In genomic region chr12:100279159-100279558, GRCh38 we compare ENCODE assay signal across 26 cellular contexts. TPM values are rescaled to one million over a fixed set of nuclear protein-coding genes. Genes with fewer than 3 reads are reported as not detected.
"Had no signal": no experiment of that assay in that cellular context is flagged by ENCODE, and none has a peak within 500 bp of the region (broad histone marks: within the 10 kb centered on the region; RNA-seq: fewer than 3 reads in every experiment).

No MANE protein-coding gene starts in this region.

- H3K9me3 Mint-ChIP-seq: activated CD4-positive, alpha-beta T cell treated with anti-CD3 and anti-CD28 coated beads, Interleukin-2, amount 10 ng/mL, durations not matched to agents 7 days and 5 days; activated naive CD8-positive, alpha-beta T cell treated with anti-CD3 and anti-CD28 coated beads, Interleukin-2, amount 50 U/mL, for 24 hours; activated T-helper 1 cell treated with anti-CD3 and anti-CD28 coated beads, Interleukin-12 subunit alpha, Interleukin-12 subunit beta, Interleukin-2, Interleukin-4 antibody, amounts not matched to agents 30 ng/mL and 10 ng/mL and 1 ng/mL, durations not matched to agents 14 hours and 24 hours and 36 hours; effector memory CD8-positive, alpha-beta T cell; stimulated activated effector memory CD8-positive, alpha-beta T cell treated with anti-CD3 and anti-CD28 coated beads, Interleukin-12 subunit alpha, Interleukin-12 subunit beta, amount 100 ng/mL, for 72 hours; stimulated activated naive CD8-positive, alpha-beta T cell treated with anti-CD3 and anti-CD28 coated beads, Interleukin-15, amount 100 ng/mL, for 72 hours; T-helper 1 cell treated with Interleukin-12 subunit alpha and Interleukin-12 subunit beta and Interleukin-4 antibody, amounts not matched to agents 30 μg/mL and 1 μg/mL, for 36 hours had no signal

- H3K4me1 ChIP-seq: vagina had no signal

- ATAC-seq: activated CD4-positive, CD25-positive, alpha-beta regulatory T cell treated with anti-CD3 and anti-CD28 coated beads, Interleukin-2, amount 50 U/mL, for 24 hours; activated CD8-positive, alpha-beta T cell treated with anti-CD3 and anti-CD28 coated beads, Interleukin-2, amount 10 ng/mL, durations not matched to agents 7 days and 5 days; activated naive CD8-positive, alpha-beta T cell treated with anti-CD3 and anti-CD28 coated beads, Interleukin-2, amount 50 U/mL, for 24 hours; effector memory CD8-positive, alpha-beta T cell; gastroesophageal sphincter; heart left ventricle; stimulated activated effector memory CD8-positive, alpha-beta T cell treated with anti-CD3 and anti-CD28 coated beads, Interleukin-12 subunit alpha, Interleukin-12 subunit beta, amount 100 ng/mL, for 72 hours; stimulated activated naive CD8-positive, alpha-beta T cell treated with anti-CD3 and anti-CD28 coated beads, Interleukin-15, amount 100 ng/mL, for 72 hours had no signal

- H3K4me3 Mint-ChIP-seq: activated CD4-positive, alpha-beta T cell treated with anti-CD3 and anti-CD28 coated beads, Interleukin-2, amount 10 ng/mL, durations not matched to agents 7 days and 5 days; activated CD8-positive, alpha-beta T cell treated with anti-CD3 and anti-CD28 coated beads, Interleukin-2, amount 10 ng/mL, durations not matched to agents 7 days and 5 days; activated naive CD8-positive, alpha-beta T cell treated with anti-CD3 and anti-CD28 coated beads, Interleukin-2, amount 50 U/mL, for 24 hours; activated T-helper 1 cell treated with anti-CD3 and anti-CD28 coated beads, Interleukin-12 subunit alpha, Interleukin-12 subunit beta, Interleukin-2, Interleukin-4 antibody, amounts not matched to agents 30 ng/mL and 10 ng/mL and 1 ng/mL, durations not matched to agents 14 hours and 24 hours and 36 hours; effector memory CD8-positive, alpha-beta T cell; nephron progenitor cell; stimulated activated effector memory CD8-positive, alpha-beta T cell treated with anti-CD3 and anti-CD28 coated beads, Interleukin-12 subunit alpha, Interleukin-12 subunit beta, amount 100 ng/mL, for 72 hours; stimulated activated naive CD8-positive, alpha-beta T cell treated with anti-CD3 and anti-CD28 coated beads, Interleukin-15, amount 100 ng/mL, for 72 hours; T-helper 1 cell treated with Interleukin-12 subunit alpha and Interleukin-12 subunit beta and Interleukin-4 antibody, amounts not matched to agents 30 μg/mL and 1 μg/mL, for 36 hours had no signal

- H3K27ac ChIP-seq: esophagus squamous epithelium, gastroesophageal sphincter, heart left ventricle, left ventricle myocardium inferior, skin epidermis, transverse colon, vagina had no signal

- H3K27me3 Mint-ChIP-seq: activated CD4-positive, alpha-beta T cell treated with anti-CD3 and anti-CD28 coated beads, Interleukin-2, amount 10 ng/mL, durations not matched to agents 7 days and 5 days; activated naive CD8-positive, alpha-beta T cell treated with anti-CD3 and anti-CD28 coated beads, Interleukin-2, amount 50 U/mL, for 24 hours; effector memory CD8-positive, alpha-beta T cell; stimulated activated naive CD8-positive, alpha-beta T cell treated with anti-CD3 and anti-CD28 coated beads, Interleukin-15, amount 100 ng/mL, for 72 hours had no signal

- H3K9me3 ChIP-seq: esophagus squamous epithelium, gastroesophageal sphincter, left ventricle myocardium inferior, right lobe of liver, transverse colon, vagina had no signal

- H3K27me3 ChIP-seq: esophagus squamous epithelium, gastroesophageal sphincter, heart left ventricle, right lobe of liver, transverse colon, vagina had no signal

- H3K27ac Mint-ChIP-seq: activated CD4-positive, alpha-beta T cell treated with anti-CD3 and anti-CD28 coated beads, Interleukin-2, amount 10 ng/mL, durations not matched to agents 7 days and 5 days; activated CD8-positive, alpha-beta T cell treated with anti-CD3 and anti-CD28 coated beads, Interleukin-2, amount 10 ng/mL, durations not matched to agents 7 days and 5 days; activated naive CD8-positive, alpha-beta T cell treated with anti-CD3 and anti-CD28 coated beads, Interleukin-2, amount 50 U/mL, for 24 hours; activated T-helper 1 cell treated with anti-CD3 and anti-CD28 coated beads, Interleukin-12 subunit alpha, Interleukin-12 subunit beta, Interleukin-2, Interleukin-4 antibody, amounts not matched to agents 30 ng/mL and 10 ng/mL and 1 ng/mL, durations not matched to agents 14 hours and 24 hours and 36 hours; stimulated activated effector memory CD8-positive, alpha-beta T cell treated with anti-CD3 and anti-CD28 coated beads, Interleukin-12 subunit alpha, Interleukin-12 subunit beta, amount 100 ng/mL, for 72 hours; T-helper 1 cell treated with Interleukin-12 subunit alpha and Interleukin-12 subunit beta and Interleukin-4 antibody, amounts not matched to agents 30 μg/mL and 1 μg/mL, for 36 hours had no signal

- DNase-seq: activated CD4-positive, alpha-beta T cell treated with anti-CD3 and anti-CD28 coated beads, Interleukin-2, amount 10 ng/mL, durations not matched to agents 7 days and 5 days; activated CD8-positive, alpha-beta T cell treated with anti-CD3 and anti-CD28 coated beads, Interleukin-2, amount 10 ng/mL, durations not matched to agents 7 days and 5 days; activated gamma-delta T cell; activated naive CD4-positive, alpha-beta T cell treated with anti-CD3 and anti-CD28 coated beads, Interleukin-2, amount 50 U/mL, for 16 hours; activated naive CD8-positive, alpha-beta T cell treated with anti-CD3 and anti-CD28 coated beads, Interleukin-2, amount 50 U/mL, for 24 hours; central memory CD4-positive, alpha-beta T cell; effector memory CD8-positive, alpha-beta T cell; esophagus squamous epithelium; heart left ventricle; left ventricle myocardium inferior; mammary epithelial cell; nephron progenitor cell; occipital lobe; right lobe of liver; stimulated activated CD4-positive, alpha-beta T cell treated with anti-CD3 and anti-CD28 coated beads, Interleukin-2, amount 100 ng/mL, for 24 hours; stimulated activated naive CD8-positive, alpha-beta T cell treated with anti-CD3 and anti-CD28 coated beads, Interleukin-15, amount 100 ng/mL, for 72 hours; transverse colon had no signal

- H3K4me3 ChIP-seq: esophagus squamous epithelium, gastroesophageal sphincter, heart left ventricle, left ventricle myocardium inferior, right lobe of liver, skin epidermis, transverse colon, vagina had no signal

RNA-seq across cellular contexts. Expression of gene DEPDC4, which starts 12.3 kb away (rescaled TPM):
- total RNA-seq: mononuclear cell, myocyte, vagina had no signal
